In genomic region chr2:144515425-144515693, GRCh38 we compare ENCODE assay signal across 9 cellular contexts. TPM values are rescaled to one million over a fixed set of nuclear protein-coding genes. Genes with fewer than 3 reads are reported as not detected.
DNase-seq lines count a peak whose midpoint lies in the region; ATAC-seq, FAIRE-seq and TF ChIP-seq lines count a peak whose summit lies in the region.
"Had no signal": no experiment of that assay in that cellular context is flagged by ENCODE, and none has a peak within 500 bp of the region (broad histone marks: within the 10 kb centered on the region; RNA-seq: fewer than 3 reads in every experiment).

No MANE protein-coding gene starts in this region.

- H3K27ac ChIP-seq in CD4-positive, CD25-positive, alpha-beta regulatory T cell (ENCODE audit: insufficient read depth, low read length, poor library complexity, severe bottlenecking) = no peak overlapping the region
- H3K27ac ChIP-seq in SJCRH30 = peak overlapping the region; percentile 92; the same call in 1 of the 2 replicates
- H3K27ac ChIP-seq in esophagus squamous epithelium = peak overlapping the region; percentile 86 to 98 (median 95)
- H3K27ac ChIP-seq in pancreas = peak overlapping the region in 3 of 4 donors; percentile 44 to 79 (median 76)

- in situ Hi-C loops in KBM-7 (cut with MboI; ENCODE audit: low pct_unique_long_range_greater_than_20kb, low sequenced_read_pairs) = no loop called here

- no peaks in the 10 kb centered on the region for H3K36me3 Mint-ChIP-seq in CD4-positive, CD25-positive, alpha-beta regulatory T cell

- no peak overlapping the region for H3K4me3 ChIP-seq in CD4-positive, CD25-positive, alpha-beta regulatory T cell (ENCODE audit: low read depth, low read length)
- H3K4me3 ChIP-seq in SJCRH30 = peak overlapping the region; percentile 99
- H3K4me3 ChIP-seq in esophagus squamous epithelium = peak overlapping the region; percentile 47 to 88 (median 64)
- H3K4me3 ChIP-seq in pancreas = peak overlapping the region in 2 of 4 donors; percentile 20 to 60

- intact Hi-C loops in esophagus squamous epithelium (cut with DNase I) = no loop called here
- intact Hi-C loops in pancreas (cut with DNase I) = no loop called here

- 15 to 28% methylated on average over 3 of the region's 3 CpGs for WGBS in esophagus squamous epithelium, 2 donors
- 41 to 43% methylated on average over 3 of the region's 3 CpGs for WGBS in pancreas, 2 donors

- peaks cover 0 to 1% (median 0%) of the 10 kb centered on the region in 7 donors for H3K9me3 Mint-ChIP-seq in CD4-positive, CD25-positive, alpha-beta regulatory T cell

- H3K27me3 ChIP-seq in CD4-positive, CD25-positive, alpha-beta regulatory T cell (ENCODE audit: control insufficient read depth, insufficient read depth, low read length) = peaks cover 47% of the 10 kb centered on the region
- H3K27me3 ChIP-seq in SJCRH30 = no peaks in the 10 kb centered on the region
- peaks cover 0 to 97% (median 4%) of the 10 kb centered on the region in 4 donors for H3K27me3 ChIP-seq in esophagus squamous epithelium
- H3K27me3 ChIP-seq in pancreas = peaks cover 0 to 21% (median 0%) of the 10 kb centered on the region in 4 donors

- DNase-seq in CD4-positive, CD25-positive, alpha-beta regulatory T cell = no peak
- DNase-seq in SJCRH30 (no peak), esophagus squamous epithelium (lab: John Stamatoyannopoulos, UW) (no peak), pancreas (no peak), KBM-7 (no peak), T-helper 9 cell (no peak)
- DNase-seq in effector CD8-positive, alpha-beta T cell (lab: John Stamatoyannopoulos, UW) = no peak

- peaks cover under 1 to 17% (median 6%) of the 10 kb centered on the region in 4 donors for H3K4me1 Mint-ChIP-seq in CD4-positive, CD25-positive, alpha-beta regulatory T cell

- peaks cover 42% of the 10 kb centered on the region for H3K27me3 Mint-ChIP-seq in CD4-positive, CD25-positive, alpha-beta regulatory T cell

- H3K9me3 ChIP-seq in CD4-positive, CD25-positive, alpha-beta regulatory T cell (ENCODE audit: control insufficient read depth in 2 of 2, low read length in 2 of 2) = no peaks in the 10 kb centered on the region
- H3K9me3 ChIP-seq in SJCRH30 (replicated peaks) = no peaks in the 10 kb centered on the region
- H3K9me3 ChIP-seq in esophagus squamous epithelium = no peaks in the 10 kb centered on the region
- H3K9me3 ChIP-seq in pancreas = no peaks in the 10 kb centered on the region

- H3K4me1 ChIP-seq in CD4-positive, CD25-positive, alpha-beta regulatory T cell (ENCODE audit: control insufficient read depth, insufficient read depth, low read length, poor library complexity, severe bottlenecking) = peaks cover 37% of the 10 kb centered on the region
- H3K4me1 ChIP-seq in SJCRH30 (peaks cover 8% of the 10 kb centered on the region), esophagus squamous epithelium (peaks cover 3 to 34% (median 11%) of the 10 kb centered on the region in 3 donors), pancreas (no peaks in the 10 kb centered on the region)

- ATAC-seq in CD4-positive, CD25-positive, alpha-beta regulatory T cell (ENCODE audit: low read depth in 2 of 2) = no peak
- ATAC-seq in pancreas = no peak
- no peak for ATAC-seq in HG03095 (IDR thresholded peaks at IDR 0.05; ENCODE audit: unreplicated experiment)

- no peak for TF ChIP-seq CTCF in esophagus squamous epithelium (IDR thresholded peaks at IDR 0.05)
- no peak for TF ChIP-seq CTCF in pancreas (IDR thresholded peaks at IDR 0.05)

- no peaks in the 10 kb centered on the region for H3K36me3 ChIP-seq in CD4-positive, CD25-positive, alpha-beta regulatory T cell (ENCODE audit: control insufficient read depth, insufficient read depth, low read length)
- H3K36me3 ChIP-seq in SJCRH30 = 0 out of 2 replicates have a peak, but pooled peaks cover 12% of the 10 kb centered on the region
- no peaks in the 10 kb centered on the region for H3K36me3 ChIP-seq in esophagus squamous epithelium
- H3K36me3 ChIP-seq in pancreas = no peaks in the 10 kb centered on the region

- H3K4me3 Mint-ChIP-seq in CD4-positive, CD25-positive, alpha-beta regulatory T cell = peak overlapping the region; percentile 62 to 86 (median 84)

- no peak overlapping the region for H3K27ac Mint-ChIP-seq in CD4-positive, CD25-positive, alpha-beta regulatory T cell

- no peak for TF ChIP-seq POLR2A in esophagus squamous epithelium (IDR thresholded peaks at IDR 0.05)

- FAIRE-seq in pancreas (lab: Jason Lieb, UNC) = no peak
- FAIRE-seq: GM18507 had no signal

RNA-seq across cellular contexts. Expression of gene ZEB2, which starts 4.6 kb away (rescaled TPM):
- 18.1 TPM for total RNA-seq in CD4-positive, CD25-positive, alpha-beta regulatory T cell
- under 1 TPM in 3 of 4 donors, not detected in 1; 0.23 to 0.44 (median 0.37) TPM for polyA plus RNA-seq in CD4-positive, CD25-positive, alpha-beta regulatory T cell
- 55.1 and 69.1 TPM in 2 replicates for total RNA-seq in SJCRH30 (2014; rRNA removed; shearing (Covaris generic))
- 10 to 100 TPM in 2 of 4 donors, 1 to 10 TPM in 2; 3.1 to 56.5 (median 15.7) TPM for total RNA-seq in esophagus squamous epithelium
- 10 to 100 TPM in 3 of 6 donors, 1 to 10 TPM in 3; 4.3 to 38.6 (median 11.2) TPM for total RNA-seq in pancreas
- 1 to 10 TPM; 3.8 to 5.5 TPM for polyA plus RNA-seq in pancreas
